ENCODE assay signal across 1 cellular context in the genomic region with DNA sequence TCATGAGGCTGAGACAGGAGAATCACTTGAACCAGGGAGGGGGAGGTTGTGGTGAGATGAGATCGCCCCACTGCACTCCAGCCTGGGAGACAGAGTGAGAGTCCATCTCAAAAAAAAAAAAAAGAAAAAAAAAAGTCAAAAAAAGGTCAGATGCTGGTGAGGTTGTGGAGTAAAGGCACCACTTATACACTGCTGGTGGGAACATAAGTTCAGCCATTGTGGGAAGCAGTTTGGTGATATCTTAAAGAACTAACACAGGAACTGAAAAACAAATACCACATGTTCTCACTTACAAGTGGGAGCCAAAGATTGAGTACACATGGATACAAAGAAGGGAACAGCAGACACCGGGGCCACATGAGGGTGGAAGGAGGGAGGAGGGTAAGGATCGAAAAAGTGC.
TF ChIP-seq lines count a peak whose summit lies in the region.

No MANE protein-coding gene starts in this region.

TF ChIP-seq in HepG2, 621 proteins besides CTCF, POLR2A, EP300 and RAD21 (continued from another document):
- TF ChIP-seq NR2F6 (IDR thresholded peaks at IDR 0.05): no peak
- TF ChIP-seq NR2F6 (CRISPR knock-in tag; IDR thresholded peaks at IDR 0.05): no peak
- no peak for TF ChIP-seq MIXL1 (CRISPR knock-in tag; IDR thresholded peaks at IDR 0.05)
- no peak for TF ChIP-seq SNAPC5 (CRISPR knock-in tag; IDR thresholded peaks at IDR 0.05; ENCODE audit: borderline replicate concordance)
- no peak for TF ChIP-seq ZNF644 (CRISPR knock-in tag; IDR thresholded peaks at IDR 0.05; ENCODE audit: low read depth)
- TF ChIP-seq ATF1 (CRISPR knock-in tag; IDR thresholded peaks at IDR 0.05): no peak
- no peak for TF ChIP-seq ZNF615 (CRISPR knock-in tag; IDR thresholded peaks at IDR 0.05; ENCODE audit: borderline replicate concordance)
- TF ChIP-seq ZNF746 (CRISPR knock-in tag; IDR thresholded peaks at IDR 0.05): no peak
- TF ChIP-seq ZNF879 (CRISPR knock-in tag; IDR thresholded peaks at IDR 0.05): no peak
- no peak for TF ChIP-seq FOXJ3 (CRISPR knock-in tag; IDR thresholded peaks at IDR 0.05; ENCODE audit: borderline replicate concordance)
- TF ChIP-seq ZEB1 (IDR thresholded peaks at IDR 0.05; ENCODE audit: insufficient replicate concordance, low read depth): no peak
- TF ChIP-seq ZMAT3 (CRISPR knock-in tag; conservative IDR thresholded peaks at IDR 0.05): no peak
- no peak for TF ChIP-seq IRX3 (CRISPR knock-in tag; IDR thresholded peaks at IDR 0.05; ENCODE audit: borderline replicate concordance, low read depth)
- TF ChIP-seq NBN (conservative IDR thresholded peaks at IDR 0.05): no peak
- no peak for TF ChIP-seq REPIN1 (CRISPR knock-in tag; IDR thresholded peaks at IDR 0.05; ENCODE audit: borderline replicate concordance, low read depth)
- TF ChIP-seq ZNF747 (CRISPR knock-in tag; IDR thresholded peaks at IDR 0.05; ENCODE audit: borderline replicate concordance): no peak
